8 cellular contexts compared by ENCODE assay signal in genomic region chr1:15618685-15619525, GRCh38. TPM values are rescaled to one million over a fixed set of nuclear protein-coding genes. Genes with fewer than 3 reads are reported as not detected.
DNase-seq lines count a peak whose midpoint lies in the region; ATAC-seq and TF ChIP-seq lines count a peak whose summit lies in the region.

No MANE protein-coding gene starts in this region.

- H3K4me3 Mint-ChIP-seq in CD14-positive monocyte = peak overlapping the region; percentile 86 to 92

- no peaks in the 10 kb centered on the region for H3K9me3 Mint-ChIP-seq in CD14-positive monocyte

- TF ChIP-seq CTCF in CD14-positive monocyte (IDR thresholded peaks at IDR 0.05) (no peak), cardiac fibroblast (IDR thresholded peaks at IDR 0.05; ENCODE audit: low read depth, low read length) (no peak)

- DNase-seq in CD14-positive monocyte (ENCODE audit: low spot score) = no peak
- DNase-seq in LHCN-M2 (ENCODE audit: low read depth) = peak; percentile 45
- DNase-seq in cardiac fibroblast (ENCODE audit: low read depth in 2 of 2) = peak; percentile 74 to 75
- DNase-seq in DMS53 treated with DMSO at 0.1 percent for 48 hours (lab: John Stamatoyannopoulos, UW; ENCODE audit: unreplicated experiment) = no peak
- DNase-seq in activated CD4-positive, alpha-beta T cell treated with anti-CD3 and anti-CD28 coated beads, Interleukin-2, amount 50 U/mL, for 4 hours = no peak

- H3K4me3 ChIP-seq in cardiac fibroblast (replicated peaks in 1 of 2; ENCODE audit: low read depth in 2 of 2, low read length in 2 of 2) = peak overlapping the region; percentile 96
- peak overlapping the region; percentile 74 for H3K4me3 ChIP-seq in mononuclear cell (ENCODE audit: low read length)

- H3K27me3 Mint-ChIP-seq in CD14-positive monocyte (ENCODE audit: low read depth in 3 of 3) = peaks cover 0 to 5% (median 5%) of the 10 kb centered on the region in 3 donors

- no peaks in the 10 kb centered on the region for H3K36me3 Mint-ChIP-seq in CD14-positive monocyte

- H3K27me3 ChIP-seq in mononuclear cell (ENCODE audit: insufficient read depth, low read length) = no peaks in the 10 kb centered on the region

- peak overlapping the region; percentile 87 to 96 (median 94) for H3K27ac Mint-ChIP-seq in CD14-positive monocyte

- ATAC-seq in HG02678 (IDR thresholded peaks at IDR 0.05; ENCODE audit: unreplicated experiment) = no peak
- ATAC-seq in HG03095 (IDR thresholded peaks at IDR 0.05; ENCODE audit: unreplicated experiment) = no peak

- H3K4me1 ChIP-seq in mononuclear cell (ENCODE audit: insufficient read depth, low read length) = peaks cover 46% of the 10 kb centered on the region

- intact Hi-C loops in CD14-positive monocyte (cut with micrococcal nuclease) = loop anchor here (5.0 kb wide), 2 partner anchors 63 to 92 kb away; partner anchors contain the start of genes DNAJC16 (in 2 of the 2) and PLEKHM2 (in 2 of the 2)

- peaks cover 36% of the 10 kb centered on the region for H3K4me1 Mint-ChIP-seq in CD14-positive monocyte

- H3K9me3 ChIP-seq in mononuclear cell (ENCODE audit: low read depth, low read length) = no peaks in the 10 kb centered on the region

RNA-seq across cellular contexts. Expression of gene DDI2, which starts 1.6 kb away (rescaled TPM):
- polyA plus RNA-seq in CD14-positive monocyte = 1 to 10 TPM; 2.5 to 3.2 TPM
- total RNA-seq in LHCN-M2 (2014; rRNA removed) (6.2 and 10.8 TPM in 2 replicates), mononuclear cell (35.6 TPM)
- 2.6 TPM for polyA plus RNA-seq in LHCN-M2 (2012)

RNA-seq across cellular contexts. Expression of gene AGMAT, which starts 34.1 kb away (rescaled TPM):
- not detected for polyA plus RNA-seq in CD14-positive monocyte
- total RNA-seq in LHCN-M2 (2014; rRNA removed) (2.6 and 3.7 TPM in 2 replicates), mononuclear cell (2.8 TPM)
- polyA plus RNA-seq in LHCN-M2 (2012) = 1.9 TPM

Comparison
In these comparisons a context has a peak if more than half of its experiments do, and no peak if none do; other contexts are left out.
1. DNase-seq: peak in LHCN-M2 (single experiment) and cardiac fibroblast (2 of 2); none in CD14-positive monocyte (single experiment), DMS53 treated with DMSO at 0.1 percent for 48 hours (single experiment) and activated CD4-positive, alpha-beta T cell treated with anti-CD3 and anti-CD28 coated beads, Interleukin-2, amount 50 U/mL, for 4 hours (0 of 2).